ENCODE assay signal across 12 cellular contexts in the genomic region with DNA sequence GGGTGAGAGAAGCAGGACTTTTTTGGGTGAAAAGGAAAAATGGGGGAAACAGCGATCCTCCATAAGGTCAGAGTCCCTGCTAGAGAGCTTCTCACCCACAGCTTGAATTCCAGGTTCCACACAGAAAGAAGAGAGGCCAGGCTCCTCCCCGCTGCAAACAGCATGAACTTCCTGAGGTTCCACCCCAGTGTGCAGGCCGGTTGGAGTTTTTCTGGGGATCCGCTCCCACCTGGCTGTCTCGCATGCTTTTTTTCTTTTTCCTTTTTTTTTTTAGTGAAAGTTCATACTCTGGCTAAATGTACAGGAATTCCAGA.
DNase-seq lines count a peak whose midpoint lies in the region; ATAC-seq, FAIRE-seq and TF ChIP-seq lines count a peak whose summit lies in the region.
"Had no signal": no experiment of that assay in that cellular context is flagged by ENCODE, and none has a peak within 500 bp of the region (broad histone marks: within the 10 kb centered on the region; RNA-seq: fewer than 3 reads in every experiment).

No MANE protein-coding gene starts in this region.

- H2BK20ac ChIP-seq in IMR-90 (ENCODE audit: low read depth, low read length): 0 out of 2 replicates have a peak overlapping the region, but pooled peaks have one; percentile 7

- H3K27ac ChIP-seq in IMR-90 (ENCODE audit: insufficient read depth, low read length) (peak overlapping the region; percentile 53; the same call in 1 of the 2 replicates), astrocyte (ENCODE audit: low read depth, low read length) (peak overlapping the region; percentile 67), kidney (ENCODE audit: low read depth in 2 of 2, low read length in 2 of 2) (peak overlapping the region in 1 of 2 donors; percentile 56), tibial artery (peak overlapping the region; percentile 72 to 78)

- peak overlapping the region; percentile 25 for H2AK9ac ChIP-seq in IMR-90 (replicated peaks; ENCODE audit: low read depth, low read length, poor library complexity)

- H3K9ac ChIP-seq in IMR-90 (ENCODE audit: low read depth, low read length) (no peak overlapping the region; the same call in 1 of the 2 replicates), astrocyte (ENCODE audit: low read length) (peak overlapping the region; percentile 85), kidney (ENCODE audit: low read length in 2 of 2) (no peak overlapping the region)

- FAIRE-seq in astrocyte (lab: Jason Lieb, UNC): no peak
- no peak for FAIRE-seq in kidney (lab: Jason Lieb, UNC)
- FAIRE-seq: HTR-8/SVneo had no signal

- no peaks in the 10 kb centered on the region for H3K9me3 Mint-ChIP-seq in astrocyte (ENCODE audit: unreplicated experiment)
- H3K9me3 Mint-ChIP-seq in activated CD4-positive, alpha-beta T cell treated with anti-CD3 and anti-CD28 coated beads for 36 hours (ENCODE audit: low read depth): no peaks in the 10 kb centered on the region

- peak overlapping the region; percentile 61; the same call in 1 of the 2 replicates for H3K4ac ChIP-seq in IMR-90 (ENCODE audit: low read depth, low read length)

- H2BK15ac ChIP-seq in IMR-90 (ENCODE audit: low read depth, low read length): no peak overlapping the region

- no TSS peak for BruUV-seq in IMR-90 (replicated peaks; lab: Mats Ljungman, UMichigan)

- no peak overlapping the region for H3K4me2 ChIP-seq in IMR-90 (ENCODE audit: low read depth, low read length)
- H3K4me2 ChIP-seq in astrocyte (ENCODE audit: low read length): peak overlapping the region; percentile 68

- H3K18ac ChIP-seq in IMR-90 (ENCODE audit: low read depth, low read length): no peak overlapping the region; the same call in 1 of the 2 replicates

- DNase-seq in IMR-90: no peak
- DNase-seq in astrocyte (ENCODE audit: low read depth): no peak
- peak; percentile 21 for DNase-seq in kidney
- no peak for DNase-seq in tibial artery
- DNase-seq in activated CD4-positive, alpha-beta T cell treated with anti-CD3 and anti-CD28 coated beads for 36 hours: no peak
- DNase-seq in CD1c-positive myeloid dendritic cell (ENCODE audit: extremely low spot score): no peak
- DNase-seq: activated CD4-positive, CD25-positive, alpha-beta regulatory T cell treated with anti-CD3 and anti-CD28 coated beads, Interleukin-2, amount 50 U/mL, for 72 hours; central memory CD4-positive, alpha-beta T cell; left ventricle myocardium superior; SIG-M5 had no signal

- H3K23ac ChIP-seq in IMR-90 (ENCODE audit: low read depth, low read length): no peak overlapping the region

- H3K9me1 ChIP-seq in IMR-90 (ENCODE audit: insufficient read depth, low read length): no peaks in the 10 kb centered on the region

- no peak overlapping the region for H2AK5ac ChIP-seq in IMR-90 (ENCODE audit: low read depth, low read length)

- H3K27ac Mint-ChIP-seq in astrocyte (ENCODE audit: unreplicated experiment): no peak overlapping the region
- H3K27ac Mint-ChIP-seq in activated CD4-positive, alpha-beta T cell treated with anti-CD3 and anti-CD28 coated beads for 36 hours: no peak overlapping the region

- dilution Hi-C loops in IMR-90 (cut with HindIII; ENCODE audit: low sequenced_read_pairs, unreplicated experiment): no loop called here

- H2BK120ac ChIP-seq in IMR-90 (ENCODE audit: low read depth, low read length): 0 out of 2 replicates have a peak overlapping the region, but pooled peaks have one; percentile 10

- H3K27me3 Mint-ChIP-seq in astrocyte (ENCODE audit: low read depth, unreplicated experiment): no peaks in the 10 kb centered on the region
- no peaks in the 10 kb centered on the region for H3K27me3 Mint-ChIP-seq in activated CD4-positive, alpha-beta T cell treated with anti-CD3 and anti-CD28 coated beads for 36 hours

- H3K4me1 ChIP-seq in IMR-90 (ENCODE audit: control insufficient read depth, insufficient read depth, low read length): peaks cover 2% of the 10 kb centered on the region; the same call in 1 of the 2 replicates
- peaks cover 3% of the 10 kb centered on the region for H3K4me1 ChIP-seq in astrocyte (ENCODE audit: insufficient read depth, low read length)
- no peaks in the 10 kb centered on the region for H3K4me1 ChIP-seq in kidney (ENCODE audit: control insufficient read depth in 1 of 2, insufficient read depth in 1 of 2, low read depth in 1 of 2, low read length in 2 of 2)
- H3K4me1 ChIP-seq in tibial artery: no peaks in the 10 kb centered on the region

- H3K14ac ChIP-seq in IMR-90 (replicated peaks; ENCODE audit: low read depth, low read length): no peak overlapping the region

- H3K4me3 ChIP-seq in IMR-90 (ENCODE audit: insufficient read depth, low read depth, low read length): no peak overlapping the region
- H3K4me3 ChIP-seq in astrocyte (ENCODE audit: insufficient read depth, low read depth, low read length): peak overlapping the region; percentile 61
- peak overlapping the region; percentile 67 to 72 for H3K4me3 ChIP-seq in kidney (ENCODE audit: low read length in 2 of 2)
- H3K4me3 ChIP-seq in tibial artery: peak overlapping the region; percentile 52 to 60

- H3K36me3 Mint-ChIP-seq in astrocyte (ENCODE audit: low read depth, unreplicated experiment): no peaks in the 10 kb centered on the region
- H3K36me3 Mint-ChIP-seq in activated CD4-positive, alpha-beta T cell treated with anti-CD3 and anti-CD28 coated beads for 36 hours (ENCODE audit: low read depth): no peaks in the 10 kb centered on the region

- H3K27me3 ChIP-seq in IMR-90 (ENCODE audit: control insufficient read depth, insufficient read depth, low read length) (no peaks in the 10 kb centered on the region), astrocyte (ENCODE audit: insufficient read depth, low read length) (no peaks in the 10 kb centered on the region), tibial artery (no peaks in the 10 kb centered on the region)

- no peak overlapping the region; the same call in 1 of the 2 replicates for H4K91ac ChIP-seq in IMR-90 (ENCODE audit: insufficient read depth, low read depth, low read length)

- H3K36me3 ChIP-seq in IMR-90 (ENCODE audit: control insufficient read depth, insufficient read depth, low read length): no peaks in the 10 kb centered on the region
- no peaks in the 10 kb centered on the region for H3K36me3 ChIP-seq in astrocyte (ENCODE audit: insufficient read depth, low read length)
- no peaks in the 10 kb centered on the region for H3K36me3 ChIP-seq in kidney (ENCODE audit: control insufficient read depth in 1 of 2, insufficient read depth in 2 of 2, low read length in 2 of 2)
- no peaks in the 10 kb centered on the region for H3K36me3 ChIP-seq in tibial artery

- H3K79me1 ChIP-seq in IMR-90 (ENCODE audit: low read depth in 1 of 2, low read length in 2 of 2): no peaks in the 10 kb centered on the region

- H3K56ac ChIP-seq in IMR-90 (ENCODE audit: extremely low read depth, insufficient read depth, low read length): no peak overlapping the region

- H3K4me3 Mint-ChIP-seq in astrocyte (ENCODE audit: unreplicated experiment): peak overlapping the region; percentile 80
- H3K4me3 Mint-ChIP-seq in activated CD4-positive, alpha-beta T cell treated with anti-CD3 and anti-CD28 coated beads for 36 hours: no peak overlapping the region

- POLR2A ChIA-PET in IMR-90 (lab: Charles Lee; ENCODE audit: unreplicated experiment): no interaction called here
- POLR2A ChIA-PET in activated CD4-positive, alpha-beta T cell treated with anti-CD3 and anti-CD28 coated beads for 36 hours (lab: Charles Lee): no interaction called here

- TF ChIP-seq CTCF in IMR-90 (conservative IDR thresholded peaks at IDR 0.05; ENCODE audit: low read depth, low read length): no peak
- TF ChIP-seq CTCF in astrocyte (IDR thresholded peaks at IDR 0.05; ENCODE audit: insufficient read depth, low read depth, low read length): no peak
- no peak for TF ChIP-seq CTCF in kidney (IDR thresholded peaks at IDR 0.05; ENCODE audit: borderline replicate concordance, extremely low read depth, insufficient read depth)
- TF ChIP-seq CTCF in tibial artery (IDR thresholded peaks at IDR 0.05): no peak

- no peak for TF ChIP-seq RAD21 in IMR-90 (IDR thresholded peaks at IDR 0.05; ENCODE audit: low read length)

- 0 out of 2 replicates have a peak, but pooled peaks have one; percentile 33 for ATAC-seq in IMR-90 (ENCODE audit: low read depth)
- no peak for ATAC-seq in activated CD4-positive, alpha-beta T cell treated with anti-CD3 and anti-CD28 coated beads for 36 hours
- no peak for ATAC-seq in HG02798 (IDR thresholded peaks at IDR 0.05; ENCODE audit: poor library complexity, unreplicated experiment)
- ATAC-seq: left ventricle myocardium superior had no signal

- H2BK5ac ChIP-seq in IMR-90 (ENCODE audit: low read depth, low read length, poor library complexity, severe bottlenecking): no peak overlapping the region

- in situ Hi-C loops in IMR-90 (cut with MboI; ENCODE audit: low sequenced_read_pairs): no loop called here

- H2AFZ ChIP-seq in IMR-90 (replicated peaks; ENCODE audit: low read length, poor library complexity) (peak overlapping the region; percentile 13), astrocyte (ENCODE audit: low read depth, low read length) (no peak overlapping the region)

- peaks cover 6% of the 10 kb centered on the region for H3K4me1 Mint-ChIP-seq in astrocyte (ENCODE audit: low read depth, unreplicated experiment)
- no peaks in the 10 kb centered on the region for H3K4me1 Mint-ChIP-seq in activated CD4-positive, alpha-beta T cell treated with anti-CD3 and anti-CD28 coated beads for 36 hours

- WGBS in IMR-90 (ENCODE audit: extremely low coverage in 2 of 2, insufficient read length in 1 of 2), 2 experiments: 100% methylated on average over 1 of the region's 5 CpGs; no CpG with 5 or more reads in 1 of the 2 experiments

- H4K8ac ChIP-seq in IMR-90 (ENCODE audit: low read depth in 2 of 2, low read length in 2 of 2): no peak overlapping the region; a peak in 1 of 4 replicates

- H3K9me3 ChIP-seq in IMR-90 (ENCODE audit: control insufficient read depth, insufficient read depth, low read length) (no peaks in the 10 kb centered on the region), astrocyte (ENCODE audit: insufficient read depth, low read depth, low read length) (no peaks in the 10 kb centered on the region), kidney (ENCODE audit: control insufficient read depth in 1 of 2, low read length in 2 of 2) (no peaks in the 10 kb centered on the region), tibial artery (no peaks in the 10 kb centered on the region)

- CTCF ChIA-PET in IMR-90 (lab: Yijun Ruan, JAX): no interaction called here
- CTCF ChIA-PET in activated CD4-positive, alpha-beta T cell treated with anti-CD3 and anti-CD28 coated beads for 36 hours (lab: Charles Lee): no interaction called here

- peaks cover 17% of the 10 kb centered on the region for H3K79me2 ChIP-seq in astrocyte (ENCODE audit: insufficient read depth, low read length)

- no peak overlapping the region for H4K5ac ChIP-seq in IMR-90 (ENCODE audit: low read depth, low read length)

- TF ChIP-seq POLR2A in IMR-90 (IDR thresholded peaks at IDR 0.05; ENCODE audit: low read depth, low read length): no peak

- H4K20me1 ChIP-seq in IMR-90 (ENCODE audit: insufficient read depth, low read length): no peaks in the 10 kb centered on the region
- no peaks in the 10 kb centered on the region for H4K20me1 ChIP-seq in astrocyte (ENCODE audit: insufficient read depth, low read length)

- intact Hi-C loops in IMR-90 (cut with micrococcal nuclease) (no loop called here), kidney (cut with DNase I) (no loop called here), tibial artery (cut with DNase I; ENCODE audit: low total_unique reads) (no loop called here)
- intact Hi-C loops in activated CD4-positive, alpha-beta T cell treated with anti-CD3 and anti-CD28 coated beads for 36 hours (cut with DNase I, micrococcal nuclease): no loop called here
